ENCODE assay signal across 1 cellular context in the genomic region with DNA sequence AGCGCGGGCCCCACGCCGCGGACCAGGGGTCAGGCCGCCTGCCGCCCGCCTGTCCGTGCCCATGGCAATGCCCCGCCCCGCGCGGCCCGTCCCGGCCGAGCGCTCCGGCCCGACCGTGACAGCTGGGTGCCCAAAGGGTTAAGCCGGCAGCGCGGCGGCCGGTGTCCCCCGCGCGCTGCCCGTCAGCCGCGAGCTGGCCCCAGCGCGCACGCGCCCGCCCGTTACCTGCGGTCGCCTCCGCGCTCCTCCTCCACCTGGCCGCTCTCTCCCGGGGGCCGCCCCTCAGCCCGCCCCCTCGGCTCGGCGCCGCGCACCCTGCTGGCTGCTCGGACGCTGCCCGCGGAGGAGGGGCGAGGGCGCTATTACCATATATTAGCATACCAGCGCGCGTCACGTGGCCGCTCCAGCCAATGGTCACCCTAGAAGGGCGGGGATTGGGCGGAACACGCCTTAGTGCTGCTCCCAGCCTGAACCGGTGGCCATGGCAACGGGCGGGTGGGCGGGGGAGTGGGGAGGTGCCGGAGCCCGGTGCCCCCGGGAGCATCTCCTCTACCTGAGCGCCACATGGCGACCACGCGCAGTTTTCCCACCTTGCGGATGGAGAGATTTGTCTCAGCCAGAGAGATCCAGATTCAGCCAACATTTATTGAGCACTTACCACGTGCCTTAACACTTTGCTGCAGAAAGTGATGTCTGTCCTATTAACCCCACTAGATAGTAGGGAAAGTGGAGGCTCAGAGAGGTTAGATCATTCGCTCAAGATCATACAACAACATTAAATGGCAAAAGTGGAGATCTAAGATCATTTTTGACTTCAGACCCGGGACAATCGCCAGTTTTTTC.
TF ChIP-seq lines count a peak whose summit lies in the region.

A gene with protein sequence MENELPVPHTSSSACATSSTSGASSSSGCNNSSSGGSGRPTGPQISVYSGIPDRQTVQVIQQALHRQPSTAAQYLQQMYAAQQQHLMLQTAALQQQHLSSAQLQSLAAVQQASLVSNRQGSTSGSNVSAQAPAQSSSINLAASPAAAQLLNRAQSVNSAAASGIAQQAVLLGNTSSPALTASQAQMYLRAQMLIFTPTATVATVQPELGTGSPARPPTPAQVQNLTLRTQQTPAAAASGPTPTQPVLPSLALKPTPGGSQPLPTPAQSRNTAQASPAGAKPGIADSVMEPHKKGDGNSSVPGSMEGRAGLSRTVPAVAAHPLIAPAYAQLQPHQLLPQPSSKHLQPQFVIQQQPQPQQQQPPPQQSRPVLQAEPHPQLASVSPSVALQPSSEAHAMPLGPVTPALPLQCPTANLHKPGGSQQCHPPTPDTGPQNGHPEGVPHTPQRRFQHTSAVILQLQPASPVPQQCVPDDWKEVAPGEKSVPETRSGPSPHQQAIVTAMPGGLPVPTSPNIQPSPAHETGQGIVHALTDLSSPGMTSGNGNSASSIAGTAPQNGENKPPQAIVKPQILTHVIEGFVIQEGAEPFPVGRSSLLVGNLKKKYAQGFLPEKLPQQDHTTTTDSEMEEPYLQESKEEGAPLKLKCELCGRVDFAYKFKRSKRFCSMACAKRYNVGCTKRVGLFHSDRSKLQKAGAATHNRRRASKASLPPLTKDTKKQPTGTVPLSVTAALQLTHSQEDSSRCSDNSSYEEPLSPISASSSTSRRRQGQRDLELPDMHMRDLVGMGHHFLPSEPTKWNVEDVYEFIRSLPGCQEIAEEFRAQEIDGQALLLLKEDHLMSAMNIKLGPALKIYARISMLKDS (minus strand): TSS at position 345 of the 843 bp plus-strand sequence. CDS start 55,556 bp downstream, outside the sequence.

TF ChIP-seq in K562, 482 proteins besides CTCF, POLR2A, EP300 and RAD21 (continued from another document and continues in another):
- TF ChIP-seq IRF9 (tag; IDR thresholded peaks at IDR 0.05) (no peak), ZNF232 (CRISPR knock-in tag; IDR thresholded peaks at IDR 0.05) (no peak), LCOR (CRISPR knock-in tag; IDR thresholded peaks at IDR 0.05) (no peak), ZNF398 (CRISPR knock-in tag; IDR thresholded peaks at IDR 0.05) (no peak), MAFF (IDR thresholded peaks at IDR 0.05; ENCODE audit: low read length) (no peak), MTA2 (IDR thresholded peaks at IDR 0.05; ENCODE audit: low read depth) (no peak), E2F1 (CRISPR knock-in tag; IDR thresholded peaks at IDR 0.05) (no peak), RUNX1 (IDR thresholded peaks at IDR 0.05; ENCODE audit: low read depth) (no peak), NCOA6 (IDR thresholded peaks at IDR 0.05) (no peak), FOXM1 (IDR thresholded peaks at IDR 0.05; ENCODE audit: low read depth) (no peak), FOXM1 (CRISPR knock-in tag; IDR thresholded peaks at IDR 0.05; ENCODE audit: low read depth) (no peak), ZNF174 (CRISPR knock-in tag; IDR thresholded peaks at IDR 0.05) (no peak), ZNF263 (CRISPR knock-in tag; IDR thresholded peaks at IDR 0.05; ENCODE audit: borderline replicate concordance) (no peak), SMAD4 (CRISPR knock-in tag; conservative IDR thresholded peaks at IDR 0.05) (no peak), KLF16 (IDR thresholded peaks at IDR 0.05) (no peak), FOS (IDR thresholded peaks at IDR 0.05; ENCODE audit: extremely low read depth, insufficient read length) (peak; percentile 76), MBD1 (CRISPR knock-in tag; IDR thresholded peaks at IDR 0.05) (no peak), ILF3 (IDR thresholded peaks at IDR 0.05; ENCODE audit: borderline replicate concordance) (no peak), GABPA (tag; conservative IDR thresholded peaks at IDR 0.05; ENCODE audit: low read depth) (no peak), FOXK1 (CRISPR knock-in tag; IDR thresholded peaks at IDR 0.05; ENCODE audit: borderline replicate concordance) (no peak), REST (CRISPR knock-in tag; IDR thresholded peaks at IDR 0.05; ENCODE audit: low read depth) (0 out of 2 replicates have a peak, but pooled peaks have one; percentile 18), SNRNP70 (optimal IDR thresholded peaks at IDR 0.05; ENCODE audit: low read depth, low read length) (no peak), ZNF347 (CRISPR knock-in tag; IDR thresholded peaks at IDR 0.05; ENCODE audit: low read depth) (no peak), ARID2 (IDR thresholded peaks at IDR 0.05) (no peak), TCF7 (IDR thresholded peaks at IDR 0.05; ENCODE audit: borderline replicate concordance) (no peak), RBM34 (IDR thresholded peaks at IDR 0.05; ENCODE audit: borderline replicate concordance, insufficient read depth, low read length) (no peak), MEF2A (IDR thresholded peaks at IDR 0.05; ENCODE audit: control insufficient read depth, low read depth, low read length) (no peak)
- TF ChIP-seq, protein P1, sequence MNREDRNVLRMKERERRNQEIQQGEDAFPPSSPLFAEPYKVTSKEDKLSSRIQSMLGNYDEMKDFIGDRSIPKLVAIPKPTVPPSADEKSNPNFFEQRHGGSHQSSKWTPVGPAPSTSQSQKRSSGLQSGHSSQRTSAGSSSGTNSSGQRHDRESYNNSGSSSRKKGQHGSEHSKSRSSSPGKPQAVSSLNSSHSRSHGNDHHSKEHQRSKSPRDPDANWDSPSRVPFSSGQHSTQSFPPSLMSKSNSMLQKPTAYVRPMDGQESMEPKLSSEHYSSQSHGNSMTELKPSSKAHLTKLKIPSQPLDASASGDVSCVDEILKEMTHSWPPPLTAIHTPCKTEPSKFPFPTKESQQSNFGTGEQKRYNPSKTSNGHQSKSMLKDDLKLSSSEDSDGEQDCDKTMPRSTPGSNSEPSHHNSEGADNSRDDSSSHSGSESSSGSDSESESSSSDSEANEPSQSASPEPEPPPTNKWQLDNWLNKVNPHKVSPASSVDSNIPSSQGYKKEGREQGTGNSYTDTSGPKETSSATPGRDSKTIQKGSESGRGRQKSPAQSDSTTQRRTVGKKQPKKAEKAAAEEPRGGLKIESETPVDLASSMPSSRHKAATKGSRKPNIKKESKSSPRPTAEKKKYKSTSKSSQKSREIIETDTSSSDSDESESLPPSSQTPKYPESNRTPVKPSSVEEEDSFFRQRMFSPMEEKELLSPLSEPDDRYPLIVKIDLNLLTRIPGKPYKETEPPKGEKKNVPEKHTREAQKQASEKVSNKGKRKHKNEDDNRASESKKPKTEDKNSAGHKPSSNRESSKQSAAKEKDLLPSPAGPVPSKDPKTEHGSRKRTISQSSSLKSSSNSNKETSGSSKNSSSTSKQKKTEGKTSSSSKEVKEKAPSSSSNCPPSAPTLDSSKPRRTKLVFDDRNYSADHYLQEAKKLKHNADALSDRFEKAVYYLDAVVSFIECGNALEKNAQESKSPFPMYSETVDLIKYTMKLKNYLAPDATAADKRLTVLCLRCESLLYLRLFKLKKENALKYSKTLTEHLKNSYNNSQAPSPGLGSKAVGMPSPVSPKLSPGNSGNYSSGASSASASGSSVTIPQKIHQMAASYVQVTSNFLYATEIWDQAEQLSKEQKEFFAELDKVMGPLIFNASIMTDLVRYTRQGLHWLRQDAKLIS (CRISPR knock-in tag; IDR thresholded peaks at IDR 0.05): no peak
- TF ChIP-seq, protein P2, sequence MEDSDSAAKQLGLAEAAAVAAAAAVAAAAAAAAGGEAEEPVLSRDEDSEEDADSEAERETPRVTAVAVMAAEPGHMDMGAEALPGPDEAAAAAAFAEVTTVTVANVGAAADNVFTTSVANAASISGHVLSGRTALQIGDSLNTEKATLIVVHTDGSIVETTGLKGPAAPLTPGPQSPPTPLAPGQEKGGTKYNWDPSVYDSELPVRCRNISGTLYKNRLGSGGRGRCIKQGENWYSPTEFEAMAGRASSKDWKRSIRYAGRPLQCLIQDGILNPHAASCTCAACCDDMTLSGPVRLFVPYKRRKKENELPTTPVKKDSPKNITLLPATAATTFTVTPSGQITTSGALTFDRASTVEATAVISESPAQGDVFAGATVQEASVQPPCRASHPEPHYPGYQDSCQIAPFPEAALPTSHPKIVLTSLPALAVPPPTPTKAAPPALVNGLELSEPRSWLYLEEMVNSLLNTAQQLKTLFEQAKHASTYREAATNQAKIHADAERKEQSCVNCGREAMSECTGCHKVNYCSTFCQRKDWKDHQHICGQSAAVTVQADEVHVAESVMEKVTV (CRISPR knock-in tag; IDR thresholded peaks at IDR 0.05): no peak
